9 cellular contexts compared by ENCODE assay signal in genomic region chr17:45096141-45096540, GRCh38. TPM values are rescaled to one million over a fixed set of nuclear protein-coding genes. Genes with fewer than 3 reads are reported as not detected.
DNase-seq lines count a peak whose midpoint lies in the region; ATAC-seq and TF ChIP-seq lines count a peak whose summit lies in the region.
"Had no signal": no experiment of that assay in that cellular context is flagged by ENCODE, and none has a peak within 500 bp of the region (broad histone marks: within the 10 kb centered on the region; RNA-seq: fewer than 3 reads in every experiment).

No MANE protein-coding gene starts in this region.

- TF ChIP-seq CTCF in GM12864 (IDR thresholded peaks at IDR 0.05; ENCODE audit: low read depth, low read length, missing control alignments) (peak; percentile 60), dorsolateral prefrontal cortex (IDR thresholded peaks at IDR 0.05 in 54 of 56, conservative IDR thresholded peaks at IDR 0.05 in 2 of 56; ENCODE audit: low read depth in 1 of 56, partially characterized antibody in 56 of 56) (peak in 54 of 56 donors; percentile 18 to 66 (median 50)), psoas muscle (IDR thresholded peaks at IDR 0.05) (peak; percentile 43), WTC11 (IDR thresholded peaks at IDR 0.05) (no peak)

- peaks cover 75% of the 10 kb centered on the region for H3K36me3 Mint-ChIP-seq in WTC11

- intact Hi-C loops in dorsolateral prefrontal cortex (cut with DNase I) = loop anchor here (5.0 to 10.0 kb wide), 3 partner anchors 36 to 71 kb away; partner anchors contain the start of genes DCAKD (in 1 of the 2) and PLCD3 (in 1 of the 2)
- intact Hi-C loops in psoas muscle (cut with DNase I) = loop anchor here (2.0 to 5.0 kb wide), 4 partner anchors 34 to 44 kb away; partner anchors contain the start of genes DCAKD (in 1 of the 2), NMT1 (in 1 of the 2) and PLCD3 (in 1 of the 2)
- intact Hi-C loops in sciatic nerve (cut with DNase I) = no loop called here

- no peaks in the 10 kb centered on the region for H3K9me3 Mint-ChIP-seq in WTC11

- H3K4me1 Mint-ChIP-seq in WTC11 = no peaks in the 10 kb centered on the region

- H3K4me3 ChIP-seq in GM12864 (ENCODE audit: low read depth, low read length) (no peak overlapping the region), dorsolateral prefrontal cortex (peak overlapping the region in 1 of 59 donors; percentile 7), psoas muscle (no peak overlapping the region)

- H3K4me3 Mint-ChIP-seq in WTC11 = no peak overlapping the region

- ATAC-seq in psoas muscle = no peak
- no peak for ATAC-seq in HG03521 (IDR thresholded peaks at IDR 0.05; ENCODE audit: unreplicated experiment)
- ATAC-seq in sciatic nerve = no peak
- no peak for ATAC-seq in WTC11
- no peak for ATAC-seq in GM18498 (IDR thresholded peaks at IDR 0.05; ENCODE audit: unreplicated experiment)

- H3K9me3 ChIP-seq in psoas muscle = no peaks in the 10 kb centered on the region

- 68 to 81% (median 70%) methylated on average over 3 of the region's 3 CpGs for WGBS in psoas muscle, 3 donors

- H3K27ac ChIP-seq in dorsolateral prefrontal cortex (peak overlapping the region in 43 of 59 donors; percentile 8 to 90 (median 72)), psoas muscle (peak overlapping the region; percentile 61)

- POLR2A ChIA-PET in WTC11 (lab: Charles Lee) = no interaction called here

- no peak for DNase-seq in GM12864 (ENCODE audit: low read depth)
- DNase-seq in NCI-H2227 (lab: John Stamatoyannopoulos, UW; ENCODE audit: unreplicated experiment) = peak; percentile 20
- no peak for DNase-seq in dorsolateral prefrontal cortex
- DNase-seq in psoas muscle = no peak
- DNase-seq in sciatic nerve (ENCODE audit: low spot score) = no peak
- DNase-seq in WTC11 (ENCODE audit: low spot score) = no peak
- DNase-seq: glutamatergic neuron had no signal

- H3K27me3 ChIP-seq in dorsolateral prefrontal cortex (no peaks in the 10 kb centered on the region), psoas muscle (ENCODE audit: insufficient read depth in 3 of 3, low read length in 2 of 3) (no peaks in the 10 kb centered on the region)

- no peak overlapping the region for H3K27ac Mint-ChIP-seq in WTC11

- H3K36me3 ChIP-seq in psoas muscle (ENCODE audit: insufficient read depth in 1 of 2, low read depth in 1 of 2) = peaks cover 19 to 88% of the 10 kb centered on the region in 2 donors

- no peaks in the 10 kb centered on the region for H3K27me3 Mint-ChIP-seq in WTC11 (ENCODE audit: low read depth)

- peaks cover 53% of the 10 kb centered on the region for H3K4me1 ChIP-seq in psoas muscle

- CTCF ChIA-PET in WTC11 (lab: Charles Lee) = interaction anchor here (1.1 to 1.4 kb wide), 4 partner anchors 56 to 176 kb away, joined by 4 to 5 read pairs (median 4); no protein-coding TSS in a partner anchor

TF ChIP-seq in WTC11, 78 proteins besides CTCF, POLR2A, EP300 and RAD21 (continues in another document):
- TF ChIP-seq CDX4 (CRISPR knock-in tag; IDR thresholded peaks at IDR 0.05; ENCODE audit: borderline replicate concordance) (no peak), ZBTB43 (CRISPR knock-in tag; IDR thresholded peaks at IDR 0.05) (no peak), SMAD4 (CRISPR knock-in tag; IDR thresholded peaks at IDR 0.05) (no peak), E2F4 (CRISPR knock-in tag; IDR thresholded peaks at IDR 0.05; ENCODE audit: borderline replicate concordance, low read depth) (no peak), ATF2 (CRISPR knock-in tag; IDR thresholded peaks at IDR 0.05; ENCODE audit: borderline replicate concordance, low read depth) (no peak), ZNF396 (CRISPR knock-in tag; IDR thresholded peaks at IDR 0.05; ENCODE audit: borderline replicate concordance) (no peak), GABPB1 (CRISPR knock-in tag; IDR thresholded peaks at IDR 0.05) (no peak), NFE2L1 (CRISPR knock-in tag; IDR thresholded peaks at IDR 0.05) (no peak), FOXP1 (CRISPR knock-in tag; IDR thresholded peaks at IDR 0.05; ENCODE audit: borderline replicate concordance) (no peak), ZNF281 (CRISPR knock-in tag; IDR thresholded peaks at IDR 0.05) (no peak)

RNA-seq across cellular contexts. Expression of gene NMT1, which starts 35.0 kb away (rescaled TPM):
- total RNA-seq in dorsolateral prefrontal cortex (100 to 1,000 TPM; 111 to 220 (median 159) TPM), psoas muscle (100 to 1,000 TPM in 2 of 4 donors, 10 to 100 TPM in 2; 73.3 to 164 (median 93.1) TPM), sciatic nerve (98.4 TPM), WTC11 (2021) (152 to 162 TPM (median 153 TPM) in 3 replicates)
- polyA plus RNA-seq in psoas muscle = 10 to 100 TPM; 58.0 to 79.7 (median 68.3) TPM

RNA-seq across cellular contexts. Expression of gene PLCD3, which starts 36.2 kb away (rescaled TPM):
- total RNA-seq in dorsolateral prefrontal cortex (100 to 1,000 TPM in 42 of 120 experiments, 10 to 100 TPM in 78; 51.7 to 195 (median 91.1) TPM), psoas muscle (100 to 1,000 TPM in 2 of 4 donors, 10 to 100 TPM in 2; 69.8 to 217 (median 122) TPM), sciatic nerve (79.4 TPM), WTC11 (2021) (45.9 to 55.8 TPM (median 55.8 TPM) in 3 replicates)
- polyA plus RNA-seq in psoas muscle = 100 to 1,000 TPM in 2 of 3 donors, 10 to 100 TPM in 1; 57.0 to 171 (median 170) TPM

RNA-seq across cellular contexts. Expression of gene ACBD4, which starts 39.3 kb away (rescaled TPM):
- 10 to 100 TPM; 15.7 to 37.1 (median 23.9) TPM for total RNA-seq in dorsolateral prefrontal cortex
- 1 to 10 TPM; 3.9 to 8.2 (median 5.1) TPM for total RNA-seq in psoas muscle
- 1 to 10 TPM; 2.7 to 5.2 (median 4.4) TPM for polyA plus RNA-seq in psoas muscle
- total RNA-seq in sciatic nerve = 26.4 TPM
- 12.7 to 21.0 TPM (median 21.0 TPM) in 3 replicates for total RNA-seq in WTC11 (2021)

RNA-seq across cellular contexts. Expression of gene DCAKD, which starts 44.7 kb away (rescaled TPM):
- total RNA-seq in dorsolateral prefrontal cortex (10 to 100 TPM; 46.2 to 97.6 (median 62.3) TPM), psoas muscle (10 to 100 TPM in 3 of 4 donors, 1 to 10 TPM in 1; 6.9 to 13.5 (median 11.0) TPM), sciatic nerve (40.9 TPM), WTC11 (2021) (57.7 to 59.2 TPM (median 58.7 TPM) in 3 replicates)
- 10 to 100 TPM in 1 of 3 donors, 1 to 10 TPM in 2; 6.4 to 14.2 (median 8.4) TPM for polyA plus RNA-seq in psoas muscle

RNA-seq across cellular contexts. Expression of gene HEXIM1, which starts 52.1 kb away (rescaled TPM):
- total RNA-seq in dorsolateral prefrontal cortex (10 to 100 TPM; 21.0 to 74.9 (median 50.4) TPM), psoas muscle (10 to 100 TPM; 21.3 to 52.2 (median 31.5) TPM), sciatic nerve (39.1 TPM), WTC11 (2021) (29.6 to 36.9 TPM (median 35.2 TPM) in 3 replicates)
- 100 to 1,000 TPM in 1 of 3 donors, 10 to 100 TPM in 1, 1 to 10 TPM in 1; 9.5 to 127 (median 22.0) TPM for polyA plus RNA-seq in psoas muscle
